Comparison of ENCODE assay signal across 10 cellular contexts in genomic region chr1:228340686-228341449, GRCh38.
A peak's percentile ranks its signal among the peaks of the same experiment; 100 is the strongest.
DNase-seq lines count a peak whose midpoint lies in the region; FAIRE-seq and TF ChIP-seq lines count a peak whose summit lies in the region.
"Had no signal": no experiment of that assay in that cellular context is flagged by ENCODE, and none has a peak within 500 bp of the region (broad histone marks: within the 10 kb centered on the region; RNA-seq: fewer than 3 reads in every experiment).

No MANE protein-coding gene starts in this region.

- TF ChIP-seq CTCF in GM06990 (IDR thresholded peaks at IDR 0.05; ENCODE audit: insufficient read depth, low read length, poor library complexity, severe bottlenecking) (peak; percentile 37), LNCaP clone FGC (IDR thresholded peaks at IDR 0.05; ENCODE audit: control insufficient read depth, extremely low read depth, insufficient read depth) (peak; percentile 57), H1 (IDR thresholded peaks at IDR 0.05; ENCODE audit: control extremely low read depth in 1 of 3, insufficient read depth in 1 of 3, low read depth in 1 of 3, low read length in 3 of 3) (peak in 2 of 3 experiments; percentile 62 to 76; a peak in 3 of 4 replicates), osteoblast (IDR thresholded peaks at IDR 0.05; ENCODE audit: extremely low read depth, low read depth, low read length) (no peak), testis (IDR thresholded peaks at IDR 0.05) (no peak)

- peaks cover 0 to 10% of the 10 kb centered on the region in 2 experiments for H4K20me1 ChIP-seq in H1 (replicated peaks in 1 of 2; ENCODE audit: control insufficient read depth in 1 of 2, insufficient read depth in 2 of 2, low read length in 2 of 2)
- no peaks in the 10 kb centered on the region for H4K20me1 ChIP-seq in osteoblast (ENCODE audit: insufficient read depth, low read length)

- H3K4me2 ChIP-seq in H1 (ENCODE audit: insufficient read depth in 1 of 2, low read depth in 2 of 2, low read length in 2 of 2) (no peak overlapping the region), osteoblast (ENCODE audit: insufficient read depth, low read length) (no peak overlapping the region)

- H3K79me2 ChIP-seq in H1 (ENCODE audit: control insufficient read depth in 1 of 2, insufficient read depth in 2 of 2, low read length in 2 of 2) (no peaks in the 10 kb centered on the region), osteoblast (ENCODE audit: insufficient read depth, low read length) (no peaks in the 10 kb centered on the region)

- H3K4me3 ChIP-seq in GM06990 (replicated peaks; ENCODE audit: low read depth, low read length) (no peak overlapping the region), LNCaP clone FGC (ENCODE audit: low read depth, low read length) (no peak overlapping the region), H1 (ENCODE audit: extremely low read depth in 1 of 4, insufficient read depth in 2 of 4, low read depth in 3 of 4, low read length in 4 of 4) (no peak overlapping the region), osteoblast (ENCODE audit: insufficient read depth, low read length) (no peak overlapping the region), testis (no peak overlapping the region)
- H3K4me3 ChIP-seq: skin epidermis had no signal

- H3K23me2 ChIP-seq in H1 (ENCODE audit: low read depth, low read length) = no peaks in the 10 kb centered on the region

- H2AFZ ChIP-seq in H1 (ENCODE audit: low read length) = no peak overlapping the region
- H2AFZ ChIP-seq in osteoblast (ENCODE audit: low read length) = no peak overlapping the region

- H2BK12ac ChIP-seq in H1 (ENCODE audit: low read depth, low read length) = no peak overlapping the region

- DNase-seq in GM06990 (ENCODE audit: extremely low read depth, insufficient read length) (peak; percentile 9), LNCaP clone FGC (ENCODE audit: low read depth) (no peak), H1 (ENCODE audit: low read depth in 1 of 2, low spot score in 2 of 2) (peak; percentile 23 to 82), osteoblast (ENCODE audit: insufficient read length, low spot score, missing footprints) (peak; percentile 81), testis (no peak), kidney glomerular epithelial cell (lab: John Stamatoyannopoulos, UW) (no peak), NCI-H526 treated with DMSO at 0.1 percent for 48 hours (lab: John Stamatoyannopoulos, UW) (no peak)
- DNase-seq: hippocampal formation, NCI-H1417 had no signal

- TF ChIP-seq RAD21 in H1 (IDR thresholded peaks at IDR 0.05 in 1 of 2, conservative IDR thresholded peaks at IDR 0.05 in 1 of 2; ENCODE audit: low read depth in 2 of 2, low read length in 2 of 2) = peak; percentile 75 to 80

- no peak overlapping the region for H4K91ac ChIP-seq in H1 (replicated peaks; ENCODE audit: insufficient read length, low read length)

- H3K27me3 ChIP-seq in GM06990 (replicated peaks; ENCODE audit: control insufficient read depth, insufficient read depth, low read length) (no peaks in the 10 kb centered on the region; the same call in 1 of the 2 replicates), H1 (replicated peaks in 1 of 4; ENCODE audit: control insufficient read depth in 3 of 4, extremely low read depth in 1 of 4, insufficient read depth in 3 of 4, low read length in 3 of 4) (0 out of 7 replicates have a peak, but pooled peaks cover 0 to 2% (median 0%) of the 10 kb centered on the region in 4 experiments), osteoblast (ENCODE audit: insufficient read depth, low read length) (no peaks in the 10 kb centered on the region), testis (no peaks in the 10 kb centered on the region)

- peak overlapping the region; percentile 2; the same call in 1 of the 2 replicates for H4K8ac ChIP-seq in H1 (ENCODE audit: extremely low read depth, insufficient read depth, low read length)

- no peak overlapping the region for H3K14ac ChIP-seq in H1 (ENCODE audit: insufficient read length)

- no peak overlapping the region for H3K9ac ChIP-seq in H1 (replicated peaks in 1 of 4; ENCODE audit: extremely low read depth in 1 of 4, low read depth in 3 of 4, low read length in 3 of 4)

- H4K5ac ChIP-seq in H1 (ENCODE audit: insufficient read length, low read depth, low read length) = no peak overlapping the region

- H3K23ac ChIP-seq in H1 (ENCODE audit: insufficient read length) = no peak overlapping the region

- WGBS in H1 (ENCODE audit: extremely low coverage in 1 of 2, insufficient coverage in 1 of 2, insufficient read length in 1 of 2, insufficient replicate concordance in 2 of 2, low coverage in 1 of 2, low lambda C conversion rate in 2 of 2, missing lambda C conversion rate in 1 of 2), 2 experiments = 88% methylated on average over 35 of the region's 39 CpGs; no CpG with 5 or more reads in 1 of the 2 experiments
- 88 to 97% methylated on average over 6 to 39 of the region's 39 CpGs for WGBS in testis, 2 donors

- TF ChIP-seq POLR2A in H1 (IDR thresholded peaks at IDR 0.05; ENCODE audit: control extremely low read depth in 1 of 2, low read depth in 2 of 2, low read length in 2 of 2) (no peak), testis (IDR thresholded peaks at IDR 0.05) (no peak)

- H3K4ac ChIP-seq in H1 (replicated peaks; ENCODE audit: insufficient read length, low read depth, low read length) = no peak overlapping the region

- H2BK5ac ChIP-seq in H1 (ENCODE audit: low read depth, low read length) = no peak overlapping the region

- no peak overlapping the region for H3K56ac ChIP-seq in H1 (replicated peaks; ENCODE audit: insufficient read length, low read depth, low read length)

- no peaks in the 10 kb centered on the region for H3K36me3 ChIP-seq in GM06990 (ENCODE audit: control insufficient read depth, insufficient read depth, low read length)
- peaks cover 0 to 7% (median 4%) of the 10 kb centered on the region in 4 experiments; a peak in 5 of 8 replicates for H3K36me3 ChIP-seq in H1 (ENCODE audit: control insufficient read depth in 2 of 4, insufficient read depth in 4 of 4, low read length in 3 of 4)
- H3K36me3 ChIP-seq in osteoblast (ENCODE audit: insufficient read depth, low read length) = no peaks in the 10 kb centered on the region
- no peaks in the 10 kb centered on the region for H3K36me3 ChIP-seq in testis (ENCODE audit: low read depth, missing control alignments)

- no peaks in the 10 kb centered on the region for H3K79me1 ChIP-seq in H1 (ENCODE audit: low read depth, low read length)

- TF ChIP-seq EP300 in H1 (IDR thresholded peaks at IDR 0.05; ENCODE audit: borderline replicate concordance in 1 of 2, low read depth in 2 of 2, low read length in 2 of 2) = no peak

- no peak overlapping the region for H3K18ac ChIP-seq in H1 (ENCODE audit: extremely low read depth, low read length)

- POLR2A ChIA-PET in H1 (lab: Charles Lee; ENCODE audit: partially characterized antibody) = interaction anchor here (1.0 to 1.9 kb wide), 3 partner anchors 15 to 117 kb away, joined by 3 to 6 read pairs (median 4); a partner anchor contains a TSS

- H2BK20ac ChIP-seq in H1 (ENCODE audit: low read length) = no peak overlapping the region

- CTCF ChIA-PET in H1 (lab: Charles Lee; ENCODE audit: partially characterized antibody) = interaction anchor here (0.8 to 3.7 kb wide), 18 partner anchors 9 to 280 kb away, joined by 3 to 15 read pairs (median 4); no protein-coding TSS in a partner anchor

- H2BK15ac ChIP-seq in H1 (ENCODE audit: low read length) = no peak overlapping the region

- H3K27ac ChIP-seq in H1 (ENCODE audit: low read depth, low read length) (no peak overlapping the region), osteoblast (ENCODE audit: low read depth, low read length) (no peak overlapping the region), testis (no peak overlapping the region)
- H3K27ac ChIP-seq: skin epidermis had no signal

- no peak overlapping the region for H2BK120ac ChIP-seq in H1 (replicated peaks; ENCODE audit: low read depth, low read length)

- H3K4me1 ChIP-seq in H1 (replicated peaks in 1 of 4; ENCODE audit: control insufficient read depth in 3 of 4, insufficient read depth in 4 of 4, low read length in 3 of 4) = no peaks in the 10 kb centered on the region; a peak in 1 of 7 replicates
- no peaks in the 10 kb centered on the region for H3K4me1 ChIP-seq in osteoblast (ENCODE audit: insufficient read depth, low read length)
- no peaks in the 10 kb centered on the region for H3K4me1 ChIP-seq in testis

- intact Hi-C loops in testis (cut with DNase I; ENCODE audit: low total_unique reads) = no loop called here

- H3K9me3 ChIP-seq in H1 (ENCODE audit: insufficient read depth in 2 of 2, low read depth in 1 of 2, low read length in 1 of 2) (peaks cover 5 to 8% of the 10 kb centered on the region in 2 experiments), osteoblast (ENCODE audit: low read depth, low read length) (peaks cover 4% of the 10 kb centered on the region), testis (no peaks in the 10 kb centered on the region)

- H2AK5ac ChIP-seq in H1 (ENCODE audit: low read depth, low read length) = no peak overlapping the region

- no peak for FAIRE-seq in H1 (lab: Jason Lieb, UNC)

TF ChIP-seq in H1, 55 proteins besides CTCF, POLR2A, EP300 and RAD21 (continues in another document):
- no peak for TF ChIP-seq SAP30 (IDR thresholded peaks at IDR 0.05; ENCODE audit: insufficient read depth, insufficient replicate concordance, low read length)
- TF ChIP-seq TCF12 (IDR thresholded peaks at IDR 0.05; ENCODE audit: low read depth, low read length) = no peak
- TF ChIP-seq SP2 (IDR thresholded peaks at IDR 0.05; ENCODE audit: low read length) = no peak
- TF ChIP-seq JUND (IDR thresholded peaks at IDR 0.05; ENCODE audit: low read length) = no peak
- no peak for TF ChIP-seq GTF2F1 (IDR thresholded peaks at IDR 0.05; ENCODE audit: borderline replicate concordance, low read depth, low read length)
- no peak for TF ChIP-seq USF2 (IDR thresholded peaks at IDR 0.05; ENCODE audit: low read length)
- no peak for TF ChIP-seq CBX8 (IDR thresholded peaks at IDR 0.05; ENCODE audit: borderline replicate concordance, low read depth, low read length)
- no peak for TF ChIP-seq EGR1 (IDR thresholded peaks at IDR 0.05; ENCODE audit: borderline replicate concordance, low read depth, low read length)
- TF ChIP-seq NANOG (IDR thresholded peaks at IDR 0.05; ENCODE audit: insufficient read depth, low read depth, low read length, poor library complexity, severe bottlenecking) = no peak
- TF ChIP-seq CBX5 (IDR thresholded peaks at IDR 0.05; ENCODE audit: low read depth, low read length) = no peak
- no peak for TF ChIP-seq HDAC2 (IDR thresholded peaks at IDR 0.05; ENCODE audit: borderline replicate concordance in 1 of 2, low read depth in 2 of 2, low read length in 2 of 2)
- TF ChIP-seq ASH2L (IDR thresholded peaks at IDR 0.05; ENCODE audit: low read length) = no peak
- no peak for TF ChIP-seq KDM1A (IDR thresholded peaks at IDR 0.05; ENCODE audit: borderline replicate concordance, low read length)

Comparison
In these comparisons a context has a peak if more than half of its experiments do, and no peak if none do; other contexts are left out.
1. DNase-seq: peak in GM06990 (single experiment), H1 (2 of 2) and osteoblast (single experiment); none in LNCaP clone FGC (single experiment), testis (single experiment), kidney glomerular epithelial cell (single experiment) and NCI-H526 treated with DMSO at 0.1 percent for 48 hours (single experiment).
2. CTCF ChIP-seq: peak in GM06990 (single experiment), LNCaP clone FGC (single experiment) and H1 (2 of 3); none in osteoblast (single experiment) and testis (0 of 3).